ENCODE assay signal across 1 cellular context in the genomic region with DNA sequence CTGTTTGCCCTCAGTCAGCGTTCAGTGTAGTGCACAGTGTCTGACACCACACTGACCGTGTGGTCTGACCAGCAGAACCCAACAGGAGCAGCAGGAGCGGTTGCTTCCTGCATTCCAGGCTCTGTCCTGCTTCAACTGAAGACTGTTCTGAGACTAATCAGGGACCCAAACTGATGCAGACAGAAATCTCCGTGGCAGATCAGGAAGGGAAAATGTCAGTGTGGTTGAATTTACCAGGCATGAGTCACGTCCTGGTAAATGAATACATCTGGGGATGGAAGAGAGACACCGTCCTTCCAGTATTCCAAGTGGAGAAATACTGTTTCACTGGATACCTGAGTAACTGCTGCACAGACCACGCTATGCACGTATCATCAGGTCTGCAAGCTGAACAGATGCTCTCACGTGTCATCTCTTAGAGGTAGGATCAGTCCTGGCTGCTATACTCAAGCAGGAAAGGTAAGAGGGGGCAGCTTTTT.
A peak's percentile ranks its signal among the peaks of the same experiment; 100 is the strongest.
TF ChIP-seq lines count a peak whose summit lies in the region.

No MANE protein-coding gene starts in this region.

TF ChIP-seq in PFSK-1, 5 proteins besides CTCF, POLR2A, EP300 and RAD21 (continued from another document):
- TF ChIP-seq REST (IDR thresholded peaks at IDR 0.05; ENCODE audit: insufficient read depth in 1 of 2, low read depth in 2 of 2, low read length in 2 of 2) = peak in 1 of 2 experiments; percentile 71; a peak in 2 of 4 replicates
- peak; percentile 70; the same call in 1 of the 2 replicates for TF ChIP-seq SIN3A (IDR thresholded peaks at IDR 0.05; ENCODE audit: borderline replicate concordance, insufficient read depth, low read length)
- TF ChIP-seq POLR2AphosphoS5 (IDR thresholded peaks at IDR 0.05; ENCODE audit: low read depth, low read length) = peak; percentile 68
